Comparison of ENCODE assay signal across 1 cellular context in genomic region chr1:202106340-202107284, GRCh38.
A peak's percentile ranks its signal among the peaks of the same experiment; 100 is the strongest.
TF ChIP-seq lines count a peak whose summit lies in the region.

No MANE protein-coding gene starts in this region.

TF ChIP-seq in HepG2, 621 proteins besides CTCF, POLR2A, EP300 and RAD21:
- no peak for TF ChIP-seq PAX8 (CRISPR knock-in tag; IDR thresholded peaks at IDR 0.05; ENCODE audit: borderline replicate concordance)
- 0 out of 2 replicates have a peak, but pooled peaks have one; percentile 17 for TF ChIP-seq FOSL2 (CRISPR knock-in tag; IDR thresholded peaks at IDR 0.05)
